22 cellular contexts compared by ENCODE assay signal in the genomic region with DNA sequence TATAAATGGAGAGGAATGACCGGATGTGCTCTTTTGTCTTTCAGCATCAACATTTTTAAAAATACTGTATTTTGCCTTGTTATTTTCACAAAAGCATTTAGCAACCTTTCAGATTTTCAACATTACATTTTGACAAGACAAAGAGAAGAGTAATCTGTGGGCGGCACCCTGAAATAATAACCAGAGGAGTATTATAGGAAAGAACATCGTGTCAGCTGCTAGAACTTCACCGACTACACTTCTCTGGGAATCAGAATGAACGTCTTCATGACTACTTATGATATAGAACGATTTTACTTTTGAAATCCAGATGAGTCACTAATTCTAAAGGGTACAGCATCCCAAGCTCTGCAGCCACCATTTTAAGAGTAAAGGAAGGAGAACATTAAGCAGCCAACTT.
DNase-seq lines count a peak whose midpoint lies in the region; ATAC-seq, FAIRE-seq and TF ChIP-seq lines count a peak whose summit lies in the region.
"Had no signal": no experiment of that assay in that cellular context is flagged by ENCODE, and none has a peak within 500 bp of the region (broad histone marks: within the 10 kb centered on the region; RNA-seq: fewer than 3 reads in every experiment).

No MANE protein-coding gene starts in this region.

- H3K9me3 ChIP-seq in CD4-positive, alpha-beta memory T cell (ENCODE audit: control insufficient read depth in 1 of 2, low read length in 2 of 2) = peaks cover 0 to 3% of the 10 kb centered on the region in 2 donors
- H3K9me3 ChIP-seq in HepG2 (ENCODE audit: low read length) = peaks cover 14% of the 10 kb centered on the region
- H3K9me3 ChIP-seq: A549, BE2C, Caco-2 had no signal

- no peak overlapping the region for H3K9ac ChIP-seq in HepG2 (ENCODE audit: insufficient read depth, low read depth, low read length)
- H3K9ac ChIP-seq: BLaER1 had no signal

- TF ChIP-seq RAD21 in HepG2 (CRISPR knock-in tag; IDR thresholded peaks at IDR 0.05) = no peak

- intact Hi-C loops in CD4-positive, alpha-beta memory T cell (cut with micrococcal nuclease) = no loop called here
- intact Hi-C loops in HepG2 (cut with micrococcal nuclease; ENCODE audit: unreplicated experiment) = no loop called here

- H3K27ac ChIP-seq in caudate nucleus (ENCODE audit: low read depth, low read length) = peak overlapping the region; percentile 37
- no peak overlapping the region for H3K27ac ChIP-seq in CD4-positive, alpha-beta memory T cell (ENCODE audit: low read depth, low read length)
- no peak overlapping the region for H3K27ac ChIP-seq in HepG2 (ENCODE audit: extremely low read length, insufficient read depth, low read length)
- H3K27ac ChIP-seq: 22Rv1, A549, BLaER1 had no signal

- peaks cover 2 to 7% (median 4%) of the 10 kb centered on the region in 8 donors for H3K9me3 Mint-ChIP-seq in CD4-positive, alpha-beta memory T cell

- no TSS peak for BruUV-seq in HepG2 (replicated peaks; lab: Mats Ljungman, UMichigan)

- H4K20me1 ChIP-seq in HepG2 (ENCODE audit: insufficient read depth, low read length) = no peaks in the 10 kb centered on the region
- H4K20me1 ChIP-seq: BLaER1 had no signal

- H3K4me3 ChIP-seq in CD4-positive, alpha-beta memory T cell (ENCODE audit: low read length in 2 of 2) = no peak overlapping the region
- no peak overlapping the region for H3K4me3 ChIP-seq in HepG2 (replicated peaks in 1 of 3; ENCODE audit: insufficient read depth in 1 of 3, low read depth in 2 of 3, low read length in 3 of 3)
- H3K4me3 ChIP-seq: A549, BLaER1 had no signal

- no peak for TF ChIP-seq EP300 in HepG2 (IDR thresholded peaks at IDR 0.05; ENCODE audit: low read depth in 2 of 2, low read length in 2 of 2)
- no peak for TF ChIP-seq EP300 in HepG2 (CRISPR knock-in tag; IDR thresholded peaks at IDR 0.05; ENCODE audit: borderline replicate concordance)

- no peak overlapping the region for H3K27ac Mint-ChIP-seq in CD4-positive, alpha-beta memory T cell
- H3K27ac Mint-ChIP-seq: CD14-positive monocyte; CD4-positive, CD25-positive, alpha-beta regulatory T cell; CD8-positive, alpha-beta T cell had no signal

- POLR2A ChIA-PET in CD4-positive, alpha-beta memory T cell (lab: Charles Lee; ENCODE audit: partially characterized antibody) = no interaction called here
- POLR2A ChIA-PET in HepG2 (lab: Yijun Ruan, JAX) = no interaction called here

- TF ChIP-seq POLR2A in HepG2 (IDR thresholded peaks at IDR 0.05; ENCODE audit: insufficient read depth in 1 of 2, low read depth in 2 of 2, low read length in 2 of 2) = no peak

- H3K4me1 Mint-ChIP-seq in CD4-positive, alpha-beta memory T cell = no peaks in the 10 kb centered on the region
- H3K4me1 Mint-ChIP-seq: CD14-positive monocyte had no signal

- WGBS in HepG2 (ENCODE audit: low lambda C conversion rate) = 12% methylated on average over 6 of the region's 6 CpGs

- H3K36me3 ChIP-seq in CD4-positive, alpha-beta memory T cell (ENCODE audit: insufficient read depth, low read length) = no peaks in the 10 kb centered on the region
- H3K36me3 ChIP-seq in HepG2 (replicated peaks in 1 of 2; ENCODE audit: control insufficient read depth in 1 of 2, insufficient read depth in 2 of 2, low read length in 2 of 2) = no peaks in the 10 kb centered on the region
- H3K36me3 ChIP-seq: BE2C, BLaER1 had no signal

- in situ Hi-C loops in HepG2 (cut with HindIII; ENCODE audit: extremely low pct_ligation_motif_present, low pct_unique_long_range_greater_than_20kb) = no loop called here

- H3K27me3 Mint-ChIP-seq in CD4-positive, alpha-beta memory T cell = no peaks in the 10 kb centered on the region
- H3K27me3 Mint-ChIP-seq: CD4-positive, CD25-positive, alpha-beta regulatory T cell had no signal

- CTCF ChIA-PET in CD4-positive, alpha-beta memory T cell (lab: Charles Lee; ENCODE audit: partially characterized antibody) = no interaction called here
- CTCF ChIA-PET in HepG2 (lab: Yijun Ruan, JAX; ENCODE audit: low intra/inter-chr PET ratio, low total read pairs) = no interaction called here

- H3K4me3 Mint-ChIP-seq in CD4-positive, alpha-beta memory T cell = no peak overlapping the region
- H3K4me3 Mint-ChIP-seq: CD14-positive monocyte; CD4-positive, CD25-positive, alpha-beta regulatory T cell; CD8-positive, alpha-beta T cell had no signal

- H3K27me3 ChIP-seq in CD4-positive, alpha-beta memory T cell (ENCODE audit: insufficient read depth, low read length) = no peaks in the 10 kb centered on the region
- no peaks in the 10 kb centered on the region for H3K27me3 ChIP-seq in HepG2 (ENCODE audit: control insufficient read depth in 1 of 2, insufficient read depth in 2 of 2, low read length in 2 of 2)
- H3K27me3 ChIP-seq: BE2C, BLaER1 had no signal

- H3K4me1 ChIP-seq in CD4-positive, alpha-beta memory T cell (ENCODE audit: insufficient read depth, low read length) = no peaks in the 10 kb centered on the region
- no peaks in the 10 kb centered on the region for H3K4me1 ChIP-seq in HepG2 (ENCODE audit: insufficient read depth, low read length)
- H3K4me1 ChIP-seq: A549, BE2C, Caco-2 had no signal

- TF ChIP-seq CTCF in HepG2 (CRISPR knock-in tag; IDR thresholded peaks at IDR 0.05) = no peak

- no peak overlapping the region for H3K4me2 ChIP-seq in HepG2 (ENCODE audit: low read depth, low read length)
- H3K4me2 ChIP-seq: A549, BLaER1 had no signal

- no peak for FAIRE-seq in HepG2 (lab: Jason Lieb, UNC)
- FAIRE-seq: A549, D721Med, G401.6, GM12891, GM19239 had no signal

- peak in 10 of 61 donors; percentile 0 to 81 (median 18) for DNase-seq in caudate nucleus (lab: John Stamatoyannopoulos, UW)
- peak; percentile 6 for DNase-seq in middle frontal gyrus (ENCODE audit: extremely low spot score, low spot score)
- DNase-seq in superior temporal gyrus (ENCODE audit: extremely low spot score) = peak; percentile 55
- DNase-seq in CD4-positive, alpha-beta memory T cell = no peak
- DNase-seq in HepG2 (ENCODE audit: low spot score) = no peak
- DNase-seq: AML-193; BE2C; C1 segment of cervical spinal cord; Caco-2; Calu3; CD4-positive, CD25-positive, alpha-beta regulatory T cell; CD8-positive, alpha-beta T cell; DMS79 treated with DMSO at 0.1 percent for 48 hours; GF-D8 had no signal

- H3K79me2 ChIP-seq in HepG2 (ENCODE audit: insufficient read depth, low read length) = no peaks in the 10 kb centered on the region

- no peak overlapping the region for H2AFZ ChIP-seq in HepG2 (ENCODE audit: low read length)

- no peak for ATAC-seq in HepG2
- ATAC-seq: A549; CD8-positive, alpha-beta T cell had no signal

- no peaks in the 10 kb centered on the region for H3K36me3 Mint-ChIP-seq in CD4-positive, alpha-beta memory T cell
- H3K36me3 Mint-ChIP-seq: CD14-positive monocyte; CD4-positive, CD25-positive, alpha-beta regulatory T cell; CD8-positive, alpha-beta T cell had no signal

TF ChIP-seq in HepG2, 621 proteins besides CTCF, POLR2A, EP300 and RAD21:
- TF ChIP-seq, protein P1, sequence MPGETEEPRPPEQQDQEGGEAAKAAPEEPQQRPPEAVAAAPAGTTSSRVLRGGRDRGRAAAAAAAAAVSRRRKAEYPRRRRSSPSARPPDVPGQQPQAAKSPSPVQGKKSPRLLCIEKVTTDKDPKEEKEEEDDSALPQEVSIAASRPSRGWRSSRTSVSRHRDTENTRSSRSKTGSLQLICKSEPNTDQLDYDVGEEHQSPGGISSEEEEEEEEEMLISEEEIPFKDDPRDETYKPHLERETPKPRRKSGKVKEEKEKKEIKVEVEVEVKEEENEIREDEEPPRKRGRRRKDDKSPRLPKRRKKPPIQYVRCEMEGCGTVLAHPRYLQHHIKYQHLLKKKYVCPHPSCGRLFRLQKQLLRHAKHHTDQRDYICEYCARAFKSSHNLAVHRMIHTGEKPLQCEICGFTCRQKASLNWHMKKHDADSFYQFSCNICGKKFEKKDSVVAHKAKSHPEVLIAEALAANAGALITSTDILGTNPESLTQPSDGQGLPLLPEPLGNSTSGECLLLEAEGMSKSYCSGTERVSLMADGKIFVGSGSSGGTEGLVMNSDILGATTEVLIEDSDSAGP (CRISPR knock-in tag; IDR thresholded peaks at IDR 0.05; ENCODE audit: borderline replicate concordance) = no peak
- TF ChIP-seq KDM5B (CRISPR knock-in tag; IDR thresholded peaks at IDR 0.05; ENCODE audit: borderline replicate concordance) = no peak

Comparison
In these comparisons a context has a peak if more than half of its experiments do, and no peak if none do; other contexts are left out.
1. DNase-seq: peak in middle frontal gyrus (single experiment) and superior temporal gyrus (single experiment); none in CD4-positive, alpha-beta memory T cell (0 of 5) and HepG2 (single experiment).